Comparison of ENCODE assay signal across 9 cellular contexts in the genomic region with DNA sequence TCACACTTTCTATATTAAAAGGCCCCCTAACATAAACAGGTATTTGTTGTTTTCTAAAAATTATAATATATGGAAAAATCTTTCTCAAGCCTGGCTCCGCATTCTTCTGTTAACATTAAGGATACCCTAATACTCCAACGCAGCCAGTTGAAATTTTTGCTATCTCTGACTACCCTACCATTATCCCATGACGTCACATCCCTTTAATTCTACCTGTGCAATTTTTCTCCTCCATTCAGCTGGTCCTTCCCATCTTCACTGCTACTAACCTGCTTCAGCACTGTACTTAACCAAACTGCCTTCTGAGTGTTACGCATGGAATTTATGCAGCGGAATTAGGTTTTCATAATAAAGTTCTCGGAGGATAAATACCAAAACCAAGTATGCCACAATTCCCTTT. TPM values are rescaled to one million over a fixed set of nuclear protein-coding genes. Genes with fewer than 3 reads are reported as not detected.
A peak's percentile ranks its signal among the peaks of the same experiment; 100 is the strongest.
DNase-seq lines count a peak whose midpoint lies in the region; ATAC-seq and TF ChIP-seq lines count a peak whose summit lies in the region.
"Had no signal": no experiment of that assay in that cellular context is flagged by ENCODE, and none has a peak within 500 bp of the region (broad histone marks: within the 10 kb centered on the region; RNA-seq: fewer than 3 reads in every experiment).

No MANE protein-coding gene starts in this region.

- H3K9me3 ChIP-seq in CD4-positive, alpha-beta memory T cell (ENCODE audit: control insufficient read depth in 1 of 2, low read length in 2 of 2) = no peaks in the 10 kb centered on the region
- H3K9me3 ChIP-seq in MM.1S (replicated peaks; ENCODE audit: insufficient read depth, low read length) (no peaks in the 10 kb centered on the region), ectodermal cell (ENCODE audit: control insufficient read depth, low read length) (no peaks in the 10 kb centered on the region), neuronal stem cell (replicated peaks in 1 of 2; ENCODE audit: control insufficient read depth in 2 of 2, insufficient read depth in 1 of 2, low read depth in 1 of 2, low read length in 2 of 2) (no peaks in the 10 kb centered on the region)

- CTCF ChIA-PET in CD4-positive, alpha-beta memory T cell (lab: Charles Lee; ENCODE audit: partially characterized antibody) = no interaction called here

- peak overlapping the region; percentile 79 for H3K27ac ChIP-seq in CD4-positive, alpha-beta memory T cell (ENCODE audit: low read depth, low read length)
- H3K27ac ChIP-seq in MM.1S (ENCODE audit: low read length) = no peak overlapping the region
- H3K27ac ChIP-seq in ectodermal cell (ENCODE audit: insufficient read depth, low read depth, low read length, poor library complexity, severe bottlenecking) = no peak overlapping the region
- H3K27ac ChIP-seq in neuronal stem cell (replicated peaks; ENCODE audit: low read length) = no peak overlapping the region

- no peaks in the 10 kb centered on the region for H3K27me3 ChIP-seq in CD4-positive, alpha-beta memory T cell (ENCODE audit: insufficient read depth, low read length)
- H3K27me3 ChIP-seq in MM.1S (replicated peaks; ENCODE audit: insufficient read depth, low read length) (no peaks in the 10 kb centered on the region), ectodermal cell (ENCODE audit: control insufficient read depth, insufficient read depth, low read length, poor library complexity, severe bottlenecking) (no peaks in the 10 kb centered on the region), neuronal stem cell (ENCODE audit: control insufficient read depth in 3 of 3, insufficient read depth in 3 of 3, low read depth in 1 of 3, low read length in 3 of 3) (no peaks in the 10 kb centered on the region)

- no peak overlapping the region for H2AFZ ChIP-seq in MM.1S (ENCODE audit: low read length)
- no peak overlapping the region for H2AFZ ChIP-seq in neuronal stem cell (ENCODE audit: low read length)

- H3K27ac Mint-ChIP-seq in CD4-positive, alpha-beta memory T cell = peak overlapping the region in 6 of 7 donors; percentile 80 to 99 (median 99)

- H2BK120ac ChIP-seq in neuronal stem cell (ENCODE audit: low read depth, low read length) = no peak overlapping the region

- no peak overlapping the region for H4K8ac ChIP-seq in neuronal stem cell (ENCODE audit: low read depth, low read length)

- H3K18ac ChIP-seq in neuronal stem cell (ENCODE audit: low read length) = no peak overlapping the region

- no peaks in the 10 kb centered on the region for H3K27me3 Mint-ChIP-seq in CD4-positive, alpha-beta memory T cell

- no peak overlapping the region for H4K91ac ChIP-seq in neuronal stem cell (ENCODE audit: low read depth, low read length, poor library complexity)

- WGBS in ectodermal cell, 2 experiments = 88 to 90% methylated on average over 6 of the region's 6 CpGs
- WGBS in neuronal stem cell (ENCODE audit: extremely low coverage in 2 of 2, insufficient read length in 2 of 2, insufficient replicate concordance in 1 of 2), 2 donors = no CpG with 5 or more reads among the region's 6 CpGs

- peak overlapping the region; percentile 53 to 97 for H3K4me3 ChIP-seq in CD4-positive, alpha-beta memory T cell (ENCODE audit: low read length in 2 of 2)
- peak overlapping the region; percentile 83 for H3K4me3 ChIP-seq in MM.1S (ENCODE audit: low read length)
- peak overlapping the region; percentile 90 for H3K4me3 ChIP-seq in ectodermal cell (ENCODE audit: insufficient read depth, low read depth, low read length)
- H3K4me3 ChIP-seq in neuronal stem cell (ENCODE audit: low read length in 2 of 2) = peak overlapping the region in 1 of 2 donors; percentile 75

- DNase-seq in CD4-positive, alpha-beta memory T cell = no peak
- DNase-seq in MM.1S (no peak), neuronal stem cell (ENCODE audit: low spot score) (no peak), hypothalamus (lab: John Stamatoyannopoulos, UW) (no peak), A172 (ENCODE audit: low spot score) (no peak)
- DNase-seq: NCI-H1694 had no signal

- no peak overlapping the region for H3K14ac ChIP-seq in neuronal stem cell (ENCODE audit: low read length)

- no peak for ATAC-seq in GM18502 (IDR thresholded peaks at IDR 0.05; ENCODE audit: poor library complexity, unreplicated experiment)
- no peak for ATAC-seq in GM19463 (IDR thresholded peaks at IDR 0.05; ENCODE audit: unreplicated experiment)

- peaks cover 0 to 2% (median 0%) of the 10 kb centered on the region in 8 donors for H3K9me3 Mint-ChIP-seq in CD4-positive, alpha-beta memory T cell

- H2AK5ac ChIP-seq in neuronal stem cell (ENCODE audit: low read depth, low read length) = no peak overlapping the region

- POLR2A ChIA-PET in CD4-positive, alpha-beta memory T cell (lab: Charles Lee; ENCODE audit: partially characterized antibody) = interaction anchor here (0.7 to 1.9 kb wide), 5 partner anchors 10 to 995 kb away, joined by 3 to 10 read pairs (median 5); a partner anchor contains a TSS

- no peak overlapping the region for H3K23ac ChIP-seq in neuronal stem cell (ENCODE audit: low read depth, low read length, poor library complexity)

- intact Hi-C loops in CD4-positive, alpha-beta memory T cell (cut with micrococcal nuclease) = loop anchor here (2.0 to 10.0 kb wide), 3 partner anchors 19 to 1735 kb away; a partner anchor contains a TSS

- peaks cover 23% of the 10 kb centered on the region for H3K79me2 ChIP-seq in MM.1S (ENCODE audit: low read length)

- peaks cover 3% of the 10 kb centered on the region for H3F3A ChIP-seq in MM.1S (ENCODE audit: insufficient read depth, low read length)

- peak overlapping the region; percentile 97 to 100 (median 99) for H3K4me3 Mint-ChIP-seq in CD4-positive, alpha-beta memory T cell

- H3K36me3 ChIP-seq in CD4-positive, alpha-beta memory T cell (ENCODE audit: insufficient read depth, low read length) = peaks cover 4% of the 10 kb centered on the region
- H3K36me3 ChIP-seq in MM.1S (replicated peaks; ENCODE audit: insufficient read depth, low read length) = no peaks in the 10 kb centered on the region
- H3K36me3 ChIP-seq in ectodermal cell (ENCODE audit: control insufficient read depth, insufficient read depth, low read length) = peaks cover 5% of the 10 kb centered on the region
- H3K36me3 ChIP-seq in neuronal stem cell (replicated peaks in 1 of 2; ENCODE audit: control insufficient read depth in 2 of 2, insufficient read depth in 2 of 2, low read length in 2 of 2) = peaks cover 0 to 20% of the 10 kb centered on the region in 2 donors

- H3K4me1 Mint-ChIP-seq in CD4-positive, alpha-beta memory T cell = peaks cover 10 to 28% (median 25%) of the 10 kb centered on the region in 4 donors

- peaks cover 2% of the 10 kb centered on the region for H3K79me1 ChIP-seq in neuronal stem cell (ENCODE audit: low read depth, low read length)

- H3K4me2 ChIP-seq in MM.1S (ENCODE audit: low read depth, low read length) = peak overlapping the region; percentile 62
- peak overlapping the region; percentile 53 for H3K4me2 ChIP-seq in neuronal stem cell (ENCODE audit: insufficient read depth, low read length, poor library complexity, severe bottlenecking)

- H3K9ac ChIP-seq in MM.1S (ENCODE audit: low read length) (no peak overlapping the region), neuronal stem cell (ENCODE audit: low read depth, low read length, poor library complexity) (no peak overlapping the region)

- no peak overlapping the region for H2BK15ac ChIP-seq in neuronal stem cell (ENCODE audit: low read length)

- H3K4ac ChIP-seq in neuronal stem cell (ENCODE audit: low read length) = no peak overlapping the region

- peaks cover 28% of the 10 kb centered on the region for H3K4me1 ChIP-seq in CD4-positive, alpha-beta memory T cell (ENCODE audit: insufficient read depth, low read length)
- H3K4me1 ChIP-seq in MM.1S (ENCODE audit: low read length) (no peaks in the 10 kb centered on the region), ectodermal cell (ENCODE audit: control insufficient read depth, insufficient read depth, low read length) (no peaks in the 10 kb centered on the region), neuronal stem cell (ENCODE audit: control insufficient read depth in 2 of 2, insufficient read depth in 1 of 2, low read depth in 1 of 2, low read length in 2 of 2) (peaks cover 1 to 6% of the 10 kb centered on the region in 2 donors)

- H2BK5ac ChIP-seq in neuronal stem cell (ENCODE audit: low read length) = no peak overlapping the region

- H4K20me1 ChIP-seq in MM.1S (ENCODE audit: insufficient read depth, low read length) = no peaks in the 10 kb centered on the region

- TF ChIP-seq CTCF in MM.1S (IDR thresholded peaks at IDR 0.05; ENCODE audit: low read length) = no peak

- H2BK12ac ChIP-seq in neuronal stem cell (ENCODE audit: low read length) = no peak overlapping the region

- peaks cover 0 to 25% of the 10 kb centered on the region in 2 donors for H3K36me3 Mint-ChIP-seq in CD4-positive, alpha-beta memory T cell

- no peaks in the 10 kb centered on the region for H3K9me2 ChIP-seq in MM.1S (replicated peaks; ENCODE audit: insufficient read depth, low read length)

RNA-seq across cellular contexts. Expression of a gene that starts 1.0 kb away (rescaled TPM):
- 10 to 100 TPM; 37.7 to 39.5 TPM for total RNA-seq in CD4-positive, alpha-beta memory T cell
- polyA plus RNA-seq in CD4-positive, alpha-beta memory T cell = 10 to 100 TPM; 48.2 to 58.5 TPM
- 43.4 TPM for polyA plus RNA-seq in ectodermal cell (2013, experiment 1 of 4)
- polyA plus RNA-seq in ectodermal cell (2013, experiment 2 of 4) = 39.4 TPM
- 35.4 TPM for polyA plus RNA-seq in ectodermal cell (2013, experiment 3 of 4)
- polyA plus RNA-seq in ectodermal cell (2013, experiment 4 of 4) = 45.0 TPM
- polyA plus RNA-seq in neuronal stem cell (2013, experiment 1 of 2) = 48.9 TPM
- 50.3 TPM for polyA plus RNA-seq in neuronal stem cell (2013, experiment 2 of 2)
- total RNA-seq in A172 (2014; rRNA removed; shearing (Covaris generic)) = 20.7 and 26.1 TPM in 2 replicates

RNA-seq across cellular contexts. Expression of a gene that starts 19.4 kb away (rescaled TPM):
- 1 to 10 TPM; 7.9 to 8.5 TPM for total RNA-seq in CD4-positive, alpha-beta memory T cell
- 1 to 10 TPM; 4.2 to 5.0 TPM for polyA plus RNA-seq in CD4-positive, alpha-beta memory T cell
- polyA plus RNA-seq in ectodermal cell (2013, experiment 1 of 4) = 23.6 TPM
- 20.7 TPM for polyA plus RNA-seq in ectodermal cell (2013, experiment 2 of 4)
- polyA plus RNA-seq in ectodermal cell (2013, experiment 3 of 4) = 16.4 TPM
- 15.6 TPM for polyA plus RNA-seq in ectodermal cell (2013, experiment 4 of 4)
- 17.6 TPM for polyA plus RNA-seq in neuronal stem cell (2013, experiment 1 of 2)
- 16.8 TPM for polyA plus RNA-seq in neuronal stem cell (2013, experiment 2 of 2)
- 25.3 and 38.5 TPM in 2 replicates for total RNA-seq in A172 (2014; rRNA removed; shearing (Covaris generic))
